8 cellular contexts compared by ENCODE assay signal in the genomic region with DNA sequence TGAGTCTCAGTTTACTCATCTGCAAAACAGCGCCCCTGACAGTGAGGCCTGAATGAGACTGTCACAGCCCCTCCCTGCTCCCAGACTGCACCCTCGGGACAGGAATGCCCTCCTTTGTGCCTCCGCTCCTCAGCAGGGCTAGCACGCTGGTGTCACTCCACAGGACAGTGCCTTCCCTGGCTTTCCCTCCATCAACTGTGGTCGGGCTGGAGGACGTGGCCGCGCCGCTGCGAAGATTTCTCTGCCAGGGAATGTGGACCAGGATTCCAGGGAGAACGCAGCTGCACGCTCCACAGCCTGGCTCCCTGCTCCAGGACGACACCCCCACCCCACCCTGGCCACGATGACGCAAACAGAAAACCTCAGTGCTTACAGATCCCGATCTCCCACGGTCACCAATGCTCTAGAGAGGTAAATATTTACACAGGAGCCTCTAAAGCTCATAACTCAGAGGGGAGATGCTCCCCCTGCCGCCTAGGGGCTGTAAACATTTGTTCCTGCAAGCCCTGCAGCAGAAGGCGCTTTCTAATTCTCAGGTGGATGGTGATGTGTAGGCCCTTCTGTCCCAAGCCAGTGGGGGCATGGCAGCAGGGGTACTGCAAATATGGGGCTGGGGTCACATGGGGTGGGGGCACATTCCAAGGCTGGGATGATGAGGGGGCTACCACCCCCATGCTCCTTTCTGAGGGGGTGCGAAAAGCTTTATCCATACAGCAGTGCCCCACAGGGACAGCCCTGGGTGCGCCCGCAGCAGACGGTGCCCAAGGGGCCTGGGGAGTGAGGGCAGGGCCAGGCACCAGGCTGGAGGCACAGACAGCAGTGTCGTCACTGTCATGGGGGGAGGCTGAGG. TPM values are rescaled to one million over a fixed set of nuclear protein-coding genes. Genes with fewer than 3 reads are reported as not detected.
DNase-seq lines count a peak whose midpoint lies in the region; ATAC-seq, FAIRE-seq and TF ChIP-seq lines count a peak whose summit lies in the region.

No MANE protein-coding gene starts in this region.

- H3F3A ChIP-seq in MM.1S (ENCODE audit: insufficient read depth, low read length), result no peaks in the 10 kb centered on the region

- H3K36me3 Mint-ChIP-seq in astrocyte (ENCODE audit: low read depth, unreplicated experiment), result peaks cover 6% of the 10 kb centered on the region

- FAIRE-seq in astrocyte (lab: Jason Lieb, UNC) (peak; percentile 60), islet of Langerhans (lab: Jason Lieb, UNC) (peak; percentile 82)

- H4K20me1 ChIP-seq in MM.1S (ENCODE audit: insufficient read depth, low read length) (peaks cover 13% of the 10 kb centered on the region), astrocyte (ENCODE audit: insufficient read depth, low read length) (peaks cover 91% of the 10 kb centered on the region)

- H3K36me3 ChIP-seq in MM.1S (replicated peaks; ENCODE audit: insufficient read depth, low read length) (no peaks in the 10 kb centered on the region), astrocyte (ENCODE audit: insufficient read depth, low read length) (no peaks in the 10 kb centered on the region), thyroid gland (no peaks in the 10 kb centered on the region)

- TF ChIP-seq POLR2A in thyroid gland (IDR thresholded peaks at IDR 0.05), result no peak

- no peak overlapping the region for H2AFZ ChIP-seq in MM.1S (ENCODE audit: low read length)
- peak overlapping the region; percentile 0 for H2AFZ ChIP-seq in astrocyte (ENCODE audit: low read depth, low read length)

- peaks cover 3% of the 10 kb centered on the region for H3K27me3 Mint-ChIP-seq in astrocyte (ENCODE audit: low read depth, unreplicated experiment)

- peak overlapping the region; percentile 41 for H3K27ac Mint-ChIP-seq in astrocyte (ENCODE audit: unreplicated experiment)

- no peak for ATAC-seq in HG02938 (IDR thresholded peaks at IDR 0.05; ENCODE audit: unreplicated experiment)

- no peaks in the 10 kb centered on the region for H3K9me3 Mint-ChIP-seq in astrocyte (ENCODE audit: unreplicated experiment)

- H3K79me2 ChIP-seq in MM.1S (ENCODE audit: low read length) (peaks cover 100% of the 10 kb centered on the region), astrocyte (ENCODE audit: insufficient read depth, low read length) (peaks cover 86% of the 10 kb centered on the region)

- no peak overlapping the region for H3K9ac ChIP-seq in MM.1S (ENCODE audit: low read length)
- peak overlapping the region; percentile 85 for H3K9ac ChIP-seq in astrocyte (ENCODE audit: low read length)

- intact Hi-C loops in thyroid gland (cut with DNase I), result no loop called here

- H3K27me3 ChIP-seq in MM.1S (replicated peaks; ENCODE audit: insufficient read depth, low read length), result no peaks in the 10 kb centered on the region
- H3K27me3 ChIP-seq in astrocyte (ENCODE audit: insufficient read depth, low read length), result no peaks in the 10 kb centered on the region
- H3K27me3 ChIP-seq in thyroid gland, result no peaks in the 10 kb centered on the region

- H3K4me1 ChIP-seq in MM.1S (ENCODE audit: low read length) (no peaks in the 10 kb centered on the region), astrocyte (ENCODE audit: insufficient read depth, low read length) (peaks cover 37% of the 10 kb centered on the region), thyroid gland (peaks cover 32 to 68% of the 10 kb centered on the region in 2 donors)

- DNase-seq in AG04449 (ENCODE audit: low read depth, low spot score), result peak; percentile 92
- DNase-seq in MM.1S, result peak; percentile 2
- DNase-seq in astrocyte (ENCODE audit: low read depth), result peak; percentile 96
- DNase-seq in thyroid gland, result peak in 1 of 2 donors; percentile 46
- DNase-seq in islet precursor cell, result no peak
- DNase-seq in stimulated activated naive CD4-positive, alpha-beta T cell (lab: John Stamatoyannopoulos, UW), result no peak

- H3K4me1 Mint-ChIP-seq in astrocyte (ENCODE audit: low read depth, unreplicated experiment), result peaks cover 22% of the 10 kb centered on the region

- TF ChIP-seq CTCF in AG04449 (IDR thresholded peaks at IDR 0.05; ENCODE audit: insufficient read depth, low read length, missing control alignments) (peak; percentile 57), MM.1S (IDR thresholded peaks at IDR 0.05; ENCODE audit: low read length) (no peak), astrocyte (IDR thresholded peaks at IDR 0.05; ENCODE audit: insufficient read depth, low read depth, low read length) (peak; percentile 50), thyroid gland (IDR thresholded peaks at IDR 0.05) (peak in 3 of 6 experiments; percentile 12 to 17 (median 17))

- no peak overlapping the region for H3K4me3 Mint-ChIP-seq in astrocyte (ENCODE audit: unreplicated experiment)

- POLR2A ChIA-PET in AG04449 (lab: Yijun Ruan, JAX), result interaction anchor here (1.5 kb wide), 1 partner anchor 10 kb away, joined by 3 read pairs; no protein-coding TSS in a partner anchor

- CTCF ChIA-PET in AG04449 (lab: Yijun Ruan, JAX), result interaction anchor here (0.6 to 3.0 kb wide), 12 partner anchors 9 to 243 kb away, joined by 3 to 18 read pairs (median 5); no protein-coding TSS in a partner anchor

- no peaks in the 10 kb centered on the region for H3K9me2 ChIP-seq in MM.1S (replicated peaks; ENCODE audit: insufficient read depth, low read length)

- H3K4me3 ChIP-seq in AG04449 (ENCODE audit: low read depth, low read length) (peak overlapping the region; percentile 9; the same call in 1 of the 2 replicates), MM.1S (ENCODE audit: low read length) (no peak overlapping the region), astrocyte (ENCODE audit: insufficient read depth, low read depth, low read length) (no peak overlapping the region), thyroid gland (replicated peaks in 1 of 3) (no peak overlapping the region)

- H3K27ac ChIP-seq in MM.1S (ENCODE audit: low read length) (no peak overlapping the region), astrocyte (ENCODE audit: low read depth, low read length) (peak overlapping the region; percentile 85), thyroid gland (peak overlapping the region; percentile 83 to 92 (median 83))

- H3K9me3 ChIP-seq in MM.1S (replicated peaks; ENCODE audit: insufficient read depth, low read length) (no peaks in the 10 kb centered on the region), astrocyte (ENCODE audit: insufficient read depth, low read depth, low read length) (no peaks in the 10 kb centered on the region), thyroid gland (no peaks in the 10 kb centered on the region)

- WGBS in thyroid gland, 2 donors, result 55 to 72% methylated on average over 21 to 24 of the region's 24 CpGs

- H3K4me2 ChIP-seq in MM.1S (ENCODE audit: low read depth, low read length) (no peak overlapping the region), astrocyte (ENCODE audit: low read length) (peak overlapping the region; percentile 71)

RNA-seq across cellular contexts. Expression of gene HS6ST1, which starts 12.4 kb away (rescaled TPM):
- total RNA-seq in astrocyte, result 20.5 and 20.9 TPM in 2 replicates
- total RNA-seq in thyroid gland, result 10 to 100 TPM; 27.1 to 35.6 (median 32.5) TPM

Comparison
In these comparisons a context has a peak if more than half of its experiments do, and no peak if none do; other contexts are left out.
1. DNase-seq: peak in AG04449 (single experiment), MM.1S (single experiment) and astrocyte (single experiment); none in islet precursor cell (single experiment) and stimulated activated naive CD4-positive, alpha-beta T cell (0 of 6).